In genomic region chr20:62147528-62147927, GRCh38 we compare ENCODE assay signal across 24 cellular contexts.
"Had no signal": no experiment of that assay in that cellular context is flagged by ENCODE, and none has a peak within 500 bp of the region (broad histone marks: within the 10 kb centered on the region; RNA-seq: fewer than 3 reads in every experiment).

No MANE protein-coding gene starts in this region.

- H3K27ac Mint-ChIP-seq: activated B cell treated with CpG ODN at 0.5 μM for 24 hours; activated CD4-positive, alpha-beta T cell treated with anti-CD3 and anti-CD28 coated beads for 36 hours; activated naive CD4-positive, alpha-beta T cell treated with anti-CD3 and anti-CD28 coated beads, Interleukin-2, amount 10 ng/mL, durations not matched to agents 7 days and 5 days; activated naive CD8-positive, alpha-beta T cell treated with anti-CD3 and anti-CD28 coated beads, Interleukin-2, amount 50 U/mL, for 24 hours; activated T-cell treated with anti-CD3 and anti-CD28 coated beads, Interleukin-2, amount 50 U/mL, for 72 hours; natural killer cell treated with Interleukin-12 subunit alpha and Interleukin-12 subunit beta and Interleukin-15 and Interleukin-18, amount 100 ng/mL, for 72 hours; stimulated activated naive CD8-positive, alpha-beta T cell treated with anti-CD3 and anti-CD28 coated beads, Interleukin-15, Interleukin-2, amounts not matched to agents 100 ng/mL and 50 ng/mL, for 24 hours; T-helper 1 cell treated with Interleukin-12 subunit alpha and Interleukin-12 subunit beta and Interleukin-4 antibody, amounts not matched to agents 30 μg/mL and 1 μg/mL, for 36 hours had no signal

- H3K9me3 Mint-ChIP-seq: activated B cell treated with CpG ODN at 0.5 μM for 24 hours; activated naive CD8-positive, alpha-beta T cell treated with anti-CD3 and anti-CD28 coated beads, Interleukin-2, amount 50 U/mL, for 24 hours; activated T-cell treated with anti-CD3 and anti-CD28 coated beads, Interleukin-2, amount 50 U/mL, for 72 hours; natural killer cell treated with Interleukin-12 subunit alpha and Interleukin-12 subunit beta and Interleukin-15 and Interleukin-18, amount 100 ng/mL, for 72 hours; stimulated activated naive CD8-positive, alpha-beta T cell treated with anti-CD3 and anti-CD28 coated beads, Interleukin-15, Interleukin-2, amounts not matched to agents 100 ng/mL and 50 ng/mL, for 24 hours had no signal

- H3K4me3 Mint-ChIP-seq: activated B cell treated with CpG ODN at 0.5 μM for 24 hours; activated CD4-positive, alpha-beta T cell treated with anti-CD3 and anti-CD28 coated beads for 36 hours; activated naive CD4-positive, alpha-beta T cell treated with anti-CD3 and anti-CD28 coated beads, Interleukin-2, amount 10 ng/mL, durations not matched to agents 7 days and 5 days; activated naive CD8-positive, alpha-beta T cell treated with anti-CD3 and anti-CD28 coated beads, Interleukin-2, amount 50 U/mL, for 24 hours; activated T-cell treated with anti-CD3 and anti-CD28 coated beads, Interleukin-2, amount 50 U/mL, for 72 hours; natural killer cell treated with Interleukin-12 subunit alpha and Interleukin-12 subunit beta and Interleukin-15 and Interleukin-18, amount 100 ng/mL, for 72 hours; stimulated activated naive CD8-positive, alpha-beta T cell treated with anti-CD3 and anti-CD28 coated beads, Interleukin-15, Interleukin-2, amounts not matched to agents 100 ng/mL and 50 ng/mL, for 24 hours; T-helper 1 cell treated with Interleukin-12 subunit alpha and Interleukin-12 subunit beta and Interleukin-4 antibody, amounts not matched to agents 30 μg/mL and 1 μg/mL, for 36 hours had no signal

- H3K27ac ChIP-seq: brain microvascular endothelial cell, left ventricle myocardium inferior, thyroid gland had no signal

- H3K27me3 ChIP-seq: brain microvascular endothelial cell, thyroid gland had no signal

- H3K4me3 ChIP-seq: left ventricle myocardium inferior, thyroid gland had no signal

- ATAC-seq: activated CD4-positive, alpha-beta T cell treated with anti-CD3 and anti-CD28 coated beads for 36 hours; activated naive CD8-positive, alpha-beta T cell treated with anti-CD3 and anti-CD28 coated beads, Interleukin-2, amount 50 U/mL, for 24 hours; activated T-cell treated with anti-CD3 and anti-CD28 coated beads, Interleukin-2, amount 50 U/mL, for 72 hours; esophagus mucosa; natural killer cell treated with Interleukin-12 subunit alpha and Interleukin-12 subunit beta and Interleukin-15 and Interleukin-18, amount 100 ng/mL, for 72 hours had no signal

- H3K9me3 ChIP-seq: left ventricle myocardium inferior, thyroid gland had no signal

- DNase-seq: activated B cell treated with CpG ODN at 0.5 μM for 24 hours; activated CD4-positive, alpha-beta T cell treated with anti-CD3 and anti-CD28 coated beads for 36 hours; activated CD4-positive, alpha-beta T cell treated with anti-CD3 and anti-CD28 coated beads, Interleukin-2, amount 50 U/mL, for 48 hours; activated effector memory CD4-positive, alpha-beta T cell treated with anti-CD3 and anti-CD28 coated beads, Interleukin-2, amount 50 U/mL, for 16 hours; activated naive CD4-positive, alpha-beta T cell treated with anti-CD3 and anti-CD28 coated beads, Interleukin-2, amount 10 ng/mL, durations not matched to agents 7 days and 5 days; activated naive CD8-positive, alpha-beta T cell treated with anti-CD3 and anti-CD28 coated beads, Interleukin-2, amount 50 U/mL, for 24 hours; activated T-cell treated with anti-CD3 and anti-CD28 coated beads, Interleukin-2, amount 50 U/mL, for 72 hours; brain microvascular endothelial cell; central memory CD4-positive, alpha-beta T cell; dermis blood vessel endothelial cell; effector CD8-positive, alpha-beta T cell; head of caudate nucleus; hypothalamus; left ventricle myocardium inferior; mammary epithelial cell; occipital lobe; retina; substantia nigra; T1000; thyroid gland had no signal

- H3K27me3 Mint-ChIP-seq: activated B cell treated with CpG ODN at 0.5 μM for 24 hours; activated CD4-positive, alpha-beta T cell treated with anti-CD3 and anti-CD28 coated beads for 36 hours; activated naive CD4-positive, alpha-beta T cell treated with anti-CD3 and anti-CD28 coated beads, Interleukin-2, amount 10 ng/mL, durations not matched to agents 7 days and 5 days; activated naive CD8-positive, alpha-beta T cell treated with anti-CD3 and anti-CD28 coated beads, Interleukin-2, amount 50 U/mL, for 24 hours; natural killer cell treated with Interleukin-12 subunit alpha and Interleukin-12 subunit beta and Interleukin-15 and Interleukin-18, amount 100 ng/mL, for 72 hours; stimulated activated naive CD8-positive, alpha-beta T cell treated with anti-CD3 and anti-CD28 coated beads, Interleukin-15, Interleukin-2, amounts not matched to agents 100 ng/mL and 50 ng/mL, for 24 hours had no signal

- H3K36me3 ChIP-seq: left ventricle myocardium inferior, thyroid gland had no signal
